11 cellular contexts compared by ENCODE assay signal in genomic region chr9:109086221-109086620, GRCh38. TPM values are rescaled to one million over a fixed set of nuclear protein-coding genes. Genes with fewer than 3 reads are reported as not detected.
DNase-seq lines count a peak whose midpoint lies in the region; ATAC-seq and TF ChIP-seq lines count a peak whose summit lies in the region.
"Had no signal": no experiment of that assay in that cellular context is flagged by ENCODE, and none has a peak within 500 bp of the region (broad histone marks: within the 10 kb centered on the region; RNA-seq: fewer than 3 reads in every experiment).

No MANE protein-coding gene starts in this region.

- H3K27me3 Mint-ChIP-seq in naive thymus-derived CD4-positive, alpha-beta T cell = no peaks in the 10 kb centered on the region
- H3K27me3 Mint-ChIP-seq in activated naive CD4-positive, alpha-beta T cell treated with anti-CD3 and anti-CD28 coated beads for 36 hours (ENCODE audit: low read depth) = no peaks in the 10 kb centered on the region
- H3K27me3 Mint-ChIP-seq: activated CD4-positive, alpha-beta T cell treated with anti-CD3 and anti-CD28 coated beads for 36 hours; brain had no signal

- ATAC-seq in GM18909 (IDR thresholded peaks at IDR 0.05; ENCODE audit: poor library complexity, unreplicated experiment) = peak; percentile 95
- ATAC-seq in HG02759 (IDR thresholded peaks at IDR 0.05; ENCODE audit: unreplicated experiment) = peak; percentile 86
- peak; percentile 72 for ATAC-seq in naive thymus-derived CD4-positive, alpha-beta T cell
- ATAC-seq in omental fat pad (ENCODE audit: low FRiP score) = no peak
- ATAC-seq: activated CD4-positive, alpha-beta T cell treated with anti-CD3 and anti-CD28 coated beads for 36 hours had no signal

- H4K20me1 ChIP-seq in OCI-LY3 (ENCODE audit: insufficient read depth, low read length) = peaks cover 22% of the 10 kb centered on the region

- no peaks in the 10 kb centered on the region for H3K79me2 ChIP-seq in OCI-LY3 (ENCODE audit: low read length)

- peaks cover 6 to 20% (median 9%) of the 10 kb centered on the region in 7 donors for H3K4me1 Mint-ChIP-seq in naive thymus-derived CD4-positive, alpha-beta T cell
- peaks cover 7% of the 10 kb centered on the region for H3K4me1 Mint-ChIP-seq in activated naive CD4-positive, alpha-beta T cell treated with anti-CD3 and anti-CD28 coated beads for 36 hours (ENCODE audit: low read depth)
- H3K4me1 Mint-ChIP-seq: brain had no signal

- peaks cover 23% of the 10 kb centered on the region for H3K36me3 ChIP-seq in OCI-LY3 (replicated peaks; ENCODE audit: low read depth, low read length)
- H3K36me3 ChIP-seq in naive thymus-derived CD4-positive, alpha-beta T cell (ENCODE audit: control insufficient read depth in 2 of 3, insufficient read depth in 3 of 3, low read length in 3 of 3) = peaks cover 8 to 48% (median 14%) of the 10 kb centered on the region in 3 experiments

- H3K9me3 Mint-ChIP-seq in naive thymus-derived CD4-positive, alpha-beta T cell = no peaks in the 10 kb centered on the region
- no peaks in the 10 kb centered on the region for H3K9me3 Mint-ChIP-seq in activated naive CD4-positive, alpha-beta T cell treated with anti-CD3 and anti-CD28 coated beads for 36 hours
- H3K9me3 Mint-ChIP-seq: brain had no signal

- CTCF ChIA-PET in naive thymus-derived CD4-positive, alpha-beta T cell (lab: Charles Lee) = no interaction called here
- CTCF ChIA-PET in activated naive CD4-positive, alpha-beta T cell treated with anti-CD3 and anti-CD28 coated beads for 36 hours (lab: Charles Lee) = interaction anchor here (0.8 kb wide), 1 partner anchor 132 kb away, joined by 3 read pairs; no protein-coding TSS in a partner anchor

- H3K27ac ChIP-seq in OCI-LY3 (ENCODE audit: low read length) = no peak overlapping the region
- no peak overlapping the region for H3K27ac ChIP-seq in naive thymus-derived CD4-positive, alpha-beta T cell (ENCODE audit: low read depth, low read length)
- H3K27ac ChIP-seq: heart left ventricle had no signal

- DNase-seq in naive thymus-derived CD4-positive, alpha-beta T cell = no peak
- DNase-seq in omental fat pad (ENCODE audit: low spot score) (no peak), SHP77 (lab: John Stamatoyannopoulos, UW) (no peak), cardiac septum (ENCODE audit: low spot score) (no peak)
- no peak for DNase-seq in activated naive CD4-positive, alpha-beta T cell treated with anti-CD3 and anti-CD28 coated beads for 36 hours
- DNase-seq: activated CD4-positive, alpha-beta T cell treated with anti-CD3 and anti-CD28 coated beads for 36 hours; heart left ventricle had no signal

- no peak overlapping the region for H2AFZ ChIP-seq in OCI-LY3 (ENCODE audit: low read depth, low read length)

- POLR2A ChIA-PET in naive thymus-derived CD4-positive, alpha-beta T cell (lab: Charles Lee) = no interaction called here

- no peaks in the 10 kb centered on the region for H3K9me3 ChIP-seq in OCI-LY3 (ENCODE audit: insufficient read depth, low read length)
- H3K9me3 ChIP-seq in naive thymus-derived CD4-positive, alpha-beta T cell (ENCODE audit: control insufficient read depth in 2 of 3, low read length in 3 of 3) = no peaks in the 10 kb centered on the region
- H3K9me3 ChIP-seq: heart left ventricle had no signal

- TF ChIP-seq CTCF in OCI-LY3 (IDR thresholded peaks at IDR 0.05; ENCODE audit: low read depth, low read length) = peak; percentile 31
- no peak for TF ChIP-seq CTCF in omental fat pad (IDR thresholded peaks at IDR 0.05)

- peaks cover 8 to 59% (median 32%) of the 10 kb centered on the region in 5 donors for H3K36me3 Mint-ChIP-seq in naive thymus-derived CD4-positive, alpha-beta T cell
- H3K36me3 Mint-ChIP-seq in activated naive CD4-positive, alpha-beta T cell treated with anti-CD3 and anti-CD28 coated beads for 36 hours (ENCODE audit: low read depth) = peaks cover 33% of the 10 kb centered on the region

- no peak overlapping the region for H3K4me3 ChIP-seq in OCI-LY3 (ENCODE audit: low read length)
- H3K4me3 ChIP-seq in naive thymus-derived CD4-positive, alpha-beta T cell (ENCODE audit: low read length) = no peak overlapping the region
- H3K4me3 ChIP-seq: heart left ventricle had no signal

- peak overlapping the region in 2 of 9 donors; percentile 31 to 43 for H3K27ac Mint-ChIP-seq in naive thymus-derived CD4-positive, alpha-beta T cell
- H3K27ac Mint-ChIP-seq in activated naive CD4-positive, alpha-beta T cell treated with anti-CD3 and anti-CD28 coated beads for 36 hours = no peak overlapping the region
- H3K27ac Mint-ChIP-seq: activated CD4-positive, alpha-beta T cell treated with anti-CD3 and anti-CD28 coated beads for 36 hours; brain had no signal

- no peak overlapping the region for H3K9ac ChIP-seq in OCI-LY3 (ENCODE audit: low read length)

- peak overlapping the region; percentile 30 for H3K4me2 ChIP-seq in OCI-LY3 (ENCODE audit: low read length)

- peaks cover 13% of the 10 kb centered on the region for H3K4me1 ChIP-seq in OCI-LY3 (ENCODE audit: low read length)
- H3K4me1 ChIP-seq in naive thymus-derived CD4-positive, alpha-beta T cell (ENCODE audit: control insufficient read depth in 2 of 2, insufficient read depth in 2 of 2, low read length in 2 of 2) = no peaks in the 10 kb centered on the region

- no peaks in the 10 kb centered on the region for H3K27me3 ChIP-seq in OCI-LY3 (ENCODE audit: low read depth, low read length)
- H3K27me3 ChIP-seq in naive thymus-derived CD4-positive, alpha-beta T cell (ENCODE audit: control insufficient read depth in 2 of 2, insufficient read depth in 2 of 2, low read length in 2 of 2) = no peaks in the 10 kb centered on the region
- H3K27me3 ChIP-seq: heart left ventricle had no signal

- no peak overlapping the region for H3K4me3 Mint-ChIP-seq in naive thymus-derived CD4-positive, alpha-beta T cell
- H3K4me3 Mint-ChIP-seq in activated naive CD4-positive, alpha-beta T cell treated with anti-CD3 and anti-CD28 coated beads for 36 hours = no peak overlapping the region
- H3K4me3 Mint-ChIP-seq: activated CD4-positive, alpha-beta T cell treated with anti-CD3 and anti-CD28 coated beads for 36 hours; brain had no signal

- intact Hi-C loops in naive thymus-derived CD4-positive, alpha-beta T cell (cut with micrococcal nuclease) = loop anchor here in 1 of 2 donors (2.0 kb wide), 1 partner anchor 15 kb away; no protein-coding TSS in a partner anchor
- intact Hi-C loops in activated naive CD4-positive, alpha-beta T cell treated with anti-CD3 and anti-CD28 coated beads for 36 hours (cut with micrococcal nuclease) = no loop called here
- intact Hi-C loops in cardiac septum (cut with DNase I) = no loop called here

RNA-seq across cellular contexts. Expression of gene TMEM245, which starts 33.5 kb away (rescaled TPM):
- total RNA-seq in naive thymus-derived CD4-positive, alpha-beta T cell = 10 to 100 TPM; 25.5 to 76.7 (median 29.2) TPM
- 10 to 100 TPM; 26.6 to 31.9 TPM for polyA plus RNA-seq in naive thymus-derived CD4-positive, alpha-beta T cell
- total RNA-seq in omental fat pad (10 to 100 TPM; 64.8 to 91.5 (median 76.5) TPM), cardiac septum (73.7 TPM)
- 10 to 100 TPM; 19.9 TPM for total RNA-seq in activated naive CD4-positive, alpha-beta T cell treated with anti-CD3 and anti-CD28 coated beads for 36 hours
